ENCODE assay signal across 8 cellular contexts in the genomic region with DNA sequence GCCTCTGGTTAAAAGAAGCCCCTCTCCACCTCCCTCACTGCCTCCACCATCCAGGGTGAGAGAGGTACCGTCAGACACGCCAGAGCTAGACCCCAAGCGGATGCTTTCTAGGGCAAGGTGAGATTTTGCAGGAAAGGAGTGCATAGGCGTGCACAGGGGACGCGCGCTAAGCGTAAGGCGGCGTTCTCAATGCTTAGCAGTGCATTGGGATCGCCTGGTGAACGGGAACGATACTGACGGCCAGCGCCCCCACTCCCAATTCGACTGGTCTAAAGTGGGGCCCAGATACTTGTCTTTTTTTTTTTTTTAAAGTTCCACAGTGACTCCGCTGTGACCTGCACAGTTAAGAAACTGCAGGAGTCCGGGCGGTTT. TPM values are rescaled to one million over a fixed set of nuclear protein-coding genes. Genes with fewer than 3 reads are reported as not detected.
DNase-seq lines count a peak whose midpoint lies in the region; ATAC-seq and TF ChIP-seq lines count a peak whose summit lies in the region.

No MANE protein-coding gene starts in this region.

- TF ChIP-seq CTCF in dorsolateral prefrontal cortex (IDR thresholded peaks at IDR 0.05 in 54 of 56, conservative IDR thresholded peaks at IDR 0.05 in 2 of 56; ENCODE audit: low read depth in 1 of 56, partially characterized antibody in 56 of 56) = no peak
- no peak for TF ChIP-seq CTCF in lower lobe of right lung (IDR thresholded peaks at IDR 0.05)
- TF ChIP-seq CTCF in thoracic aorta (IDR thresholded peaks at IDR 0.05) = no peak

- peak overlapping the region; percentile 34 to 75 (median 58) for H3K4me3 ChIP-seq in dorsolateral prefrontal cortex
- H3K4me3 ChIP-seq in lower lobe of right lung = peak overlapping the region; percentile 58
- peak overlapping the region; percentile 79 for H3K4me3 ChIP-seq in thoracic aorta

- H3K9me3 ChIP-seq in lower lobe of right lung = no peaks in the 10 kb centered on the region
- H3K9me3 ChIP-seq in thoracic aorta = no peaks in the 10 kb centered on the region

- H3K4me3 Mint-ChIP-seq in activated T-cell treated with anti-CD3 and anti-CD28 coated beads, Interleukin-2, amount 50 U/mL, for 4 hours = peak overlapping the region; percentile 54

- no peaks in the 10 kb centered on the region for H3K36me3 Mint-ChIP-seq in activated T-cell treated with anti-CD3 and anti-CD28 coated beads, Interleukin-2, amount 50 U/mL, for 4 hours (ENCODE audit: insufficient read depth)

- H3K4me1 ChIP-seq in lower lobe of right lung (peaks cover 12% of the 10 kb centered on the region), thoracic aorta (ENCODE audit: control insufficient read depth in 1 of 2, low read depth in 2 of 2) (peaks cover 0 to 12% of the 10 kb centered on the region in 2 donors)

- H3K27ac ChIP-seq in dorsolateral prefrontal cortex (no peak overlapping the region), lower lobe of right lung (no peak overlapping the region), thoracic aorta (no peak overlapping the region)

- intact Hi-C loops in dorsolateral prefrontal cortex (cut with DNase I) = no loop called here
- intact Hi-C loops in lower lobe of right lung (cut with DNase I) = no loop called here

- ATAC-seq in activated T-cell treated with anti-CD3 and anti-CD28 coated beads, Interleukin-2, amount 50 U/mL, for 4 hours = no peak
- ATAC-seq in lower lobe of right lung = peak; percentile 28 to 53
- ATAC-seq in thoracic aorta (ENCODE audit: insufficient number of reproducible peaks, low FRiP score, low read depth) = no peak
- ATAC-seq in GM19351 (IDR thresholded peaks at IDR 0.05; ENCODE audit: unreplicated experiment) = no peak

- H3K27me3 ChIP-seq in dorsolateral prefrontal cortex (no peaks in the 10 kb centered on the region), lower lobe of right lung (ENCODE audit: low read depth) (no peaks in the 10 kb centered on the region), thoracic aorta (replicated peaks; ENCODE audit: insufficient read depth) (no peaks in the 10 kb centered on the region)

- H3K27me3 Mint-ChIP-seq in activated T-cell treated with anti-CD3 and anti-CD28 coated beads, Interleukin-2, amount 50 U/mL, for 4 hours (ENCODE audit: low read depth) = no peaks in the 10 kb centered on the region

- H3K36me3 ChIP-seq in lower lobe of right lung (no peaks in the 10 kb centered on the region), thoracic aorta (no peaks in the 10 kb centered on the region)

- DNase-seq in activated T-cell treated with anti-CD3 and anti-CD28 coated beads, Interleukin-2, amount 50 U/mL, for 4 hours = no peak
- no peak for DNase-seq in activated T-cell treated with anti-CD3 and anti-CD28 coated beads for 4 hours
- DNase-seq in dorsolateral prefrontal cortex = no peak
- DNase-seq in lower lobe of right lung = no peak
- DNase-seq in thoracic aorta (ENCODE audit: low spot score) = no peak
- no peak for DNase-seq in effector CD4-positive, alpha-beta T cell
- no peak for DNase-seq in NCI-H446 (lab: John Stamatoyannopoulos, UW)

- H3K4me1 Mint-ChIP-seq in activated T-cell treated with anti-CD3 and anti-CD28 coated beads, Interleukin-2, amount 50 U/mL, for 4 hours (ENCODE audit: low read depth) = peaks cover 3% of the 10 kb centered on the region

- no peaks in the 10 kb centered on the region for H3K9me3 Mint-ChIP-seq in activated T-cell treated with anti-CD3 and anti-CD28 coated beads, Interleukin-2, amount 50 U/mL, for 4 hours

RNA-seq across cellular contexts. Expression of gene CREBBP, which starts 57.9 kb away (rescaled TPM):
- total RNA-seq in activated T-cell treated with anti-CD3 and anti-CD28 coated beads, Interleukin-2, amount 50 U/mL, for 4 hours = 10 to 100 TPM; 44.7 to 47.2 (median 45.3) TPM
- total RNA-seq in dorsolateral prefrontal cortex (100 to 1,000 TPM in 50 of 120 experiments, 10 to 100 TPM in 70; 67.1 to 131 (median 97.4) TPM), lower lobe of right lung (78.3 TPM), thoracic aorta (100 to 1,000 TPM in 1 of 2 donors, 10 to 100 TPM in 1; 65.0 to 103 TPM)

Comparison
In these comparisons a context has a peak if more than half of its experiments do, and no peak if none do; other contexts are left out.
1. ATAC-seq: peak in lower lobe of right lung (2 of 2); none in activated T-cell treated with anti-CD3 and anti-CD28 coated beads, Interleukin-2, amount 50 U/mL, for 4 hours (0 of 2), thoracic aorta (single experiment) and GM19351 (single experiment).
2. Peak in every context shown above with its lines, with median percentiles within 50 percentile points of each other: H3K4me3 ChIP-seq.